Comparison of ENCODE assay signal across 8 cellular contexts in genomic region chr4:76067652-76068286, GRCh38. TPM values are rescaled to one million over a fixed set of nuclear protein-coding genes. Genes with fewer than 3 reads are reported as not detected.
A peak's percentile ranks its signal among the peaks of the same experiment; 100 is the strongest.
DNase-seq lines count a peak whose midpoint lies in the region; ATAC-seq and TF ChIP-seq lines count a peak whose summit lies in the region.

No MANE protein-coding gene starts in this region.

- no peak overlapping the region for H3K27ac Mint-ChIP-seq in endothelial cell (ENCODE audit: unreplicated experiment)

- POLR2A ChIA-PET in A673 (lab: Charles Lee; ENCODE audit: low non-redundant PET): no interaction called here

- in situ Hi-C loops in GM13977 (cut with MboI; ENCODE audit: low pct_unique_long_range_greater_than_20kb, low sequenced_read_pairs, unreplicated experiment): loop anchor here (5.0 to 25.0 kb wide), 2 partner anchors 70 to 155 kb away; partner anchors contain the start of gene PPEF2

- peak; percentile 76 for ATAC-seq in HG03460 (IDR thresholded peaks at IDR 0.05; ENCODE audit: unreplicated experiment)

- no TSS peak for BruUV-seq in A673 (replicated peaks; lab: Mats Ljungman, UMichigan)

- no peaks in the 10 kb centered on the region for H3K36me3 ChIP-seq in A673 (ENCODE audit: insufficient read depth, low read length, poor library complexity, severe bottlenecking)

- TF ChIP-seq CTCF in A673 (conservative IDR thresholded peaks at IDR 0.05; ENCODE audit: low read depth, low read length) (peak; percentile 63), GM13977 (IDR thresholded peaks at IDR 0.05; ENCODE audit: extremely low read depth, insufficient read depth, missing control alignments) (peak; percentile 86), endothelial cell (IDR thresholded peaks at IDR 0.05; ENCODE audit: unreplicated experiment) (peak; percentile 84)

- H3K9me3 Mint-ChIP-seq in endothelial cell (ENCODE audit: unreplicated experiment): no peaks in the 10 kb centered on the region

- no peaks in the 10 kb centered on the region for H3K4me1 ChIP-seq in A673 (ENCODE audit: insufficient read depth, low read length, poor library complexity, severe bottlenecking)

- no peak overlapping the region for H3K4me3 ChIP-seq in A673 (ENCODE audit: low read depth, low read length, poor library complexity, severe bottlenecking)

- DNase-seq in A673 (ENCODE audit: low spot score): peak; percentile 57
- DNase-seq in GM13977 (ENCODE audit: low spot score): peak; percentile 71
- peak; percentile 65 for DNase-seq in NOMO-1 treated with DMSO at 0.1 percent for 48 hours (lab: John Stamatoyannopoulos, UW; ENCODE audit: unreplicated experiment)
- peak; percentile 20 to 33 for DNase-seq in activated CD8-positive, alpha-beta memory T cell treated with anti-CD3 and anti-CD28 coated beads for 4 hours (ENCODE audit: low read depth in 2 of 2)
- DNase-seq in endothelial cell (ENCODE audit: low spot score): peak; percentile 76
- DNase-seq in mucosa of gallbladder (ENCODE audit: low spot score): peak; percentile 79
- DNase-seq in stimulated activated CD8-positive, alpha-beta memory T cell treated with anti-CD3 and anti-CD28 coated beads, Interleukin-7, amount 100 ng/mL, for 24 hours (ENCODE audit: low read depth): peak; percentile 43

- no peaks in the 10 kb centered on the region for H3K9me3 ChIP-seq in A673 (ENCODE audit: low read depth, low read length, poor library complexity, severe bottlenecking)

- H3K27me3 ChIP-seq in A673 (replicated peaks; ENCODE audit: insufficient read depth, low read depth, low read length, poor library complexity): no peaks in the 10 kb centered on the region

- H3K4me3 Mint-ChIP-seq in endothelial cell (ENCODE audit: unreplicated experiment): no peak overlapping the region

- H3K27me3 Mint-ChIP-seq in endothelial cell (ENCODE audit: unreplicated experiment): no peaks in the 10 kb centered on the region

- H3K36me3 Mint-ChIP-seq in endothelial cell (ENCODE audit: low read depth, unreplicated experiment): peaks cover 5% of the 10 kb centered on the region

- CTCF ChIA-PET in A673 (lab: Charles Lee): interaction anchor here (0.7 kb wide), 1 partner anchor 37 kb away, joined by 3 read pairs; no protein-coding TSS in a partner anchor

- no peaks in the 10 kb centered on the region for H3K4me1 Mint-ChIP-seq in endothelial cell (ENCODE audit: unreplicated experiment)

- intact Hi-C loops in A673 (cut with micrococcal nuclease; ENCODE audit: unreplicated experiment): loop anchor here (1.0 to 5.0 kb wide), 3 partner anchors 65 to 150 kb away; no protein-coding TSS in a partner anchor

- H3K27ac ChIP-seq in A673 (ENCODE audit: low read depth, low read length, poor library complexity, severe bottlenecking): no peak overlapping the region

RNA-seq across cellular contexts. Expression of gene ART3, which starts 6.7 kb away (rescaled TPM):
- total RNA-seq in A673 (2021): not detected in 2 replicates
- total RNA-seq in endothelial cell (ENCODE audit: unreplicated experiment): not detected
- 1.6 TPM for total RNA-seq in mucosa of gallbladder

RNA-seq across cellular contexts. Expression of gene CXCL11, which starts 31.9 kb away (rescaled TPM):
- total RNA-seq in A673 (2021) (0.30 and 0.50 TPM in 2 replicates), endothelial cell (ENCODE audit: unreplicated experiment) (not detected), mucosa of gallbladder (not detected)

RNA-seq across cellular contexts. Expression of gene CXCL10, which starts 44.5 kb away (rescaled TPM):
- total RNA-seq in A673 (2021): 0.79 and 1.0 TPM in 2 replicates
- total RNA-seq in endothelial cell (ENCODE audit: unreplicated experiment): not detected
- 0.81 TPM for total RNA-seq in mucosa of gallbladder

Comparison
In these comparisons a context has a peak if more than half of its experiments do, and no peak if none do; other contexts are left out.
1. DNase-seq: peak in every context shown above with its lines; median percentile 79 in mucosa of gallbladder; 76 in endothelial cell; 71 in GM13977; 65 in NOMO-1 treated with DMSO at 0.1 percent for 48 hours; 57 in A673; 43 in stimulated activated CD8-positive, alpha-beta memory T cell treated with anti-CD3 and anti-CD28 coated beads, Interleukin-7, amount 100 ng/mL, for 24 hours; 26 in activated CD8-positive, alpha-beta memory T cell treated with anti-CD3 and anti-CD28 coated beads for 4 hours.